In the genomic region with DNA sequence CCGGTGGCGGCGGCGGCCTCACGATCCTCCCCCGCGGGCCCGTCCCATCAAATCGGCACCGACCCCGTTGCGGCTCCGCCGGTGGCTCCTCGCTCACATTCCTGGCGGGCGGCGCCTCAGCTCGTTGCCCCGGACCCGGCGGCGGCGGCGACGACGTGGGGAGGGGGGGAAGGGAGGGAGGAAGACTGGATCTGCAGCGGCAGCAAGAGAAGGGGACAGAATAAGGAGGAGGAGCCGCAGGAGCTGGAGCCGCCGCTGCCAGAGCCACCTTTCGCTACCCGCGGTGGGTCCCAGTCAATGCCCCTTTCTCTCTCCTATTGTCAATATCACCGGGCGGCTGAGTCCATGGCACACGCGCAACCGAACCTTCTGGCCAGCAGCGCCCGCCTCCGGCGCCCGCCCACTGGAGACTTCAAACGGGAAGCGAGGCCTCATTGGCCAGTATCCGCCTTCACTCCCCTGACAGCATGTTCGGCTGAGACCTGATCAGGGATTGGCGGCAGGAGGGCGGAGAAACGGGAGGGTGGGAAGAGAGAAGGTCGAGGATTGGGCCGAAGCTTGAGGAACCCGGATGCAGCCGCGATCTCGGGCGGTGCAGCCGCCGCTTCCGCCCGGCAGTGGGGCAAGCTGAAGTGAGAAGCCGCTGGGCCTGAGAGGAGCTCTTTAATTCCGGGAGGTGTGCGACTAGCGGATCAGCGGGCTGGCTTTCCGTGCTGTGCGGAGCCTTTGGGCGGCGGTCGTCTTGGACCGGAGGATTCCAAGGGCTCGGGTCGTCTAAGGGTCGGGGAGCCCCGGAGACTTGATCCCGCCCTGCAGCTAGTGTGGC, we compare ENCODE assay signal across 1 cellular context.
A peak's percentile ranks its signal among the peaks of the same experiment; 100 is the strongest.
TF ChIP-seq lines count a peak whose summit lies in the region.

Gene PPP2R5E, minus strand, starts transcription at position 378 of the 826 bp plus-strand sequence. CDS start 3,692 bp downstream, outside the sequence.

TF ChIP-seq in K562, 482 proteins besides CTCF, POLR2A, EP300 and RAD21 (continued from another document and continues in another):
- no peak for TF ChIP-seq E4F1 (CRISPR knock-in tag; IDR thresholded peaks at IDR 0.05; ENCODE audit: borderline replicate concordance)
- no peak for TF ChIP-seq CBX2 (IDR thresholded peaks at IDR 0.05; ENCODE audit: insufficient read depth, low read length, poor library complexity, severe bottlenecking)
- no peak for TF ChIP-seq ILK (tag; IDR thresholded peaks at IDR 0.05; ENCODE audit: borderline replicate concordance, low read depth)
- TF ChIP-seq, protein P1, sequence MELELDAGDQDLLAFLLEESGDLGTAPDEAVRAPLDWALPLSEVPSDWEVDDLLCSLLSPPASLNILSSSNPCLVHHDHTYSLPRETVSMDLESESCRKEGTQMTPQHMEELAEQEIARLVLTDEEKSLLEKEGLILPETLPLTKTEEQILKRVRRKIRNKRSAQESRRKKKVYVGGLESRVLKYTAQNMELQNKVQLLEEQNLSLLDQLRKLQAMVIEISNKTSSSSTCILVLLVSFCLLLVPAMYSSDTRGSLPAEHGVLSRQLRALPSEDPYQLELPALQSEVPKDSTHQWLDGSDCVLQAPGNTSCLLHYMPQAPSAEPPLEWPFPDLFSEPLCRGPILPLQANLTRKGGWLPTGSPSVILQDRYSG (tag; conservative IDR thresholded peaks at IDR 0.05; ENCODE audit: low read depth), result no peak
- no peak for TF ChIP-seq CCAR2 (IDR thresholded peaks at IDR 0.05; ENCODE audit: low read depth, low read length)
- no peak for TF ChIP-seq ZFP1 (CRISPR knock-in tag; IDR thresholded peaks at IDR 0.05)
- TF ChIP-seq ZNF324 (CRISPR knock-in tag; IDR thresholded peaks at IDR 0.05), result no peak
- TF ChIP-seq, protein P2, sequence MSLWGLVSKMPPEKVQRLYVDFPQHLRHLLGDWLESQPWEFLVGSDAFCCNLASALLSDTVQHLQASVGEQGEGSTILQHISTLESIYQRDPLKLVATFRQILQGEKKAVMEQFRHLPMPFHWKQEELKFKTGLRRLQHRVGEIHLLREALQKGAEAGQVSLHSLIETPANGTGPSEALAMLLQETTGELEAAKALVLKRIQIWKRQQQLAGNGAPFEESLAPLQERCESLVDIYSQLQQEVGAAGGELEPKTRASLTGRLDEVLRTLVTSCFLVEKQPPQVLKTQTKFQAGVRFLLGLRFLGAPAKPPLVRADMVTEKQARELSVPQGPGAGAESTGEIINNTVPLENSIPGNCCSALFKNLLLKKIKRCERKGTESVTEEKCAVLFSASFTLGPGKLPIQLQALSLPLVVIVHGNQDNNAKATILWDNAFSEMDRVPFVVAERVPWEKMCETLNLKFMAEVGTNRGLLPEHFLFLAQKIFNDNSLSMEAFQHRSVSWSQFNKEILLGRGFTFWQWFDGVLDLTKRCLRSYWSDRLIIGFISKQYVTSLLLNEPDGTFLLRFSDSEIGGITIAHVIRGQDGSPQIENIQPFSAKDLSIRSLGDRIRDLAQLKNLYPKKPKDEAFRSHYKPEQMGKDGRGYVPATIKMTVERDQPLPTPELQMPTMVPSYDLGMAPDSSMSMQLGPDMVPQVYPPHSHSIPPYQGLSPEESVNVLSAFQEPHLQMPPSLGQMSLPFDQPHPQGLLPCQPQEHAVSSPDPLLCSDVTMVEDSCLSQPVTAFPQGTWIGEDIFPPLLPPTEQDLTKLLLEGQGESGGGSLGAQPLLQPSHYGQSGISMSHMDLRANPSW (CRISPR knock-in tag; IDR thresholded peaks at IDR 0.05), result no peak
- peak; percentile 55 for TF ChIP-seq NKRF (IDR thresholded peaks at IDR 0.05; ENCODE audit: borderline replicate concordance)
- TF ChIP-seq ZNF280B (CRISPR knock-in tag; IDR thresholded peaks at IDR 0.05), result no peak
- no peak for TF ChIP-seq ZHX1 (conservative IDR thresholded peaks at IDR 0.05; ENCODE audit: low read length)
- no peak for TF ChIP-seq PYGO2 (tag; IDR thresholded peaks at IDR 0.05)
- no peak for TF ChIP-seq ZBTB2 (IDR thresholded peaks at IDR 0.05)
- TF ChIP-seq KLF10 (CRISPR knock-in tag; IDR thresholded peaks at IDR 0.05), result no peak
- TF ChIP-seq ARID1B (IDR thresholded peaks at IDR 0.05), result no peak
- no peak for TF ChIP-seq ZBTB33 (CRISPR knock-in tag; IDR thresholded peaks at IDR 0.05)
- TF ChIP-seq GABPB2 (CRISPR knock-in tag; conservative IDR thresholded peaks at IDR 0.05), result no peak
- TF ChIP-seq KLF16 (IDR thresholded peaks at IDR 0.05), result no peak
- no peak for TF ChIP-seq ZNF318 (IDR thresholded peaks at IDR 0.05; ENCODE audit: borderline replicate concordance in 1 of 2, low read depth in 1 of 2)
- TF ChIP-seq FIP1L1 (IDR thresholded peaks at IDR 0.05; ENCODE audit: low read depth, low read length, poor library complexity, severe bottlenecking), result no peak
- no peak for TF ChIP-seq RFX7 (CRISPR knock-in tag; IDR thresholded peaks at IDR 0.05)
